ENCODE assay signal across 8 cellular contexts in genomic region chr4:16264798-16265197, GRCh38. TPM values are rescaled to one million over a fixed set of nuclear protein-coding genes. Genes with fewer than 3 reads are reported as not detected.
A peak's percentile ranks its signal among the peaks of the same experiment; 100 is the strongest.
DNase-seq lines count a peak whose midpoint lies in the region; ATAC-seq and TF ChIP-seq lines count a peak whose summit lies in the region.

No MANE protein-coding gene starts in this region.

- H3K27me3 ChIP-seq in left ventricle myocardium inferior (ENCODE audit: low read depth) (no peaks in the 10 kb centered on the region), MG63 (no peaks in the 10 kb centered on the region)

- peaks cover 10% of the 10 kb centered on the region for H3K4me1 ChIP-seq in left ventricle myocardium inferior

- H3K4me1 Mint-ChIP-seq in activated CD8-positive, alpha-beta T cell treated with anti-CD3 and anti-CD28 coated beads for 36 hours (ENCODE audit: low read depth): peaks cover 22% of the 10 kb centered on the region
- peaks cover 19% of the 10 kb centered on the region for H3K4me1 Mint-ChIP-seq in stimulated activated effector memory CD8-positive, alpha-beta T cell treated with anti-CD3 and anti-CD28 coated beads, Interleukin-12 subunit alpha, Interleukin-12 subunit beta, amount 100 ng/mL, for 72 hours
- peaks cover 12% of the 10 kb centered on the region for H3K4me1 Mint-ChIP-seq in stimulated activated memory B cell treated with anti-CD40 and anti-IgM and Interleukin-4, amounts not matched to agents 10 μg/mL and 1 μg/mL and 100 μg/mL, for 72 hours

- no peak overlapping the region for H3K4me3 Mint-ChIP-seq in activated CD8-positive, alpha-beta T cell treated with anti-CD3 and anti-CD28 coated beads for 36 hours
- H3K4me3 Mint-ChIP-seq in stimulated activated effector memory CD8-positive, alpha-beta T cell treated with anti-CD3 and anti-CD28 coated beads, Interleukin-12 subunit alpha, Interleukin-12 subunit beta, amount 100 ng/mL, for 72 hours: no peak overlapping the region
- no peak overlapping the region for H3K4me3 Mint-ChIP-seq in stimulated activated memory B cell treated with anti-CD40 and anti-IgM and Interleukin-4, amounts not matched to agents 10 μg/mL and 1 μg/mL and 100 μg/mL, for 72 hours

- H3K9me3 ChIP-seq in left ventricle myocardium inferior (replicated peaks) (no peaks in the 10 kb centered on the region), MG63 (no peaks in the 10 kb centered on the region)

- POLR2A ChIA-PET in activated CD8-positive, alpha-beta T cell treated with anti-CD3 and anti-CD28 coated beads for 36 hours (lab: Charles Lee): interaction anchor here (0.6 kb wide), 1 partner anchor 342 kb away, joined by 3 read pairs; no protein-coding TSS in a partner anchor

- H3K4me3 ChIP-seq in left ventricle myocardium inferior (no peak overlapping the region), MG63 (no peak overlapping the region)

- peaks cover 1% of the 10 kb centered on the region for H3K9me3 Mint-ChIP-seq in activated CD8-positive, alpha-beta T cell treated with anti-CD3 and anti-CD28 coated beads for 36 hours
- no peaks in the 10 kb centered on the region for H3K9me3 Mint-ChIP-seq in stimulated activated effector memory CD8-positive, alpha-beta T cell treated with anti-CD3 and anti-CD28 coated beads, Interleukin-12 subunit alpha, Interleukin-12 subunit beta, amount 100 ng/mL, for 72 hours
- no peaks in the 10 kb centered on the region for H3K9me3 Mint-ChIP-seq in stimulated activated memory B cell treated with anti-CD40 and anti-IgM and Interleukin-4, amounts not matched to agents 10 μg/mL and 1 μg/mL and 100 μg/mL, for 72 hours

- H3K27me3 Mint-ChIP-seq in activated CD8-positive, alpha-beta T cell treated with anti-CD3 and anti-CD28 coated beads for 36 hours: no peaks in the 10 kb centered on the region
- H3K27me3 Mint-ChIP-seq in stimulated activated memory B cell treated with anti-CD40 and anti-IgM and Interleukin-4, amounts not matched to agents 10 μg/mL and 1 μg/mL and 100 μg/mL, for 72 hours: no peaks in the 10 kb centered on the region

- CTCF ChIA-PET in activated CD8-positive, alpha-beta T cell treated with anti-CD3 and anti-CD28 coated beads for 36 hours (lab: Charles Lee): interaction anchor here (0.7 to 6.2 kb wide), 43 partner anchors 9 to 459 kb away, joined by 3 to 50 read pairs (median 4); partner anchors contain the start of genes PROM1 and TAPT1

- H3K27ac ChIP-seq in left ventricle myocardium inferior (replicated peaks): no peak overlapping the region

- no peak overlapping the region for H3K27ac Mint-ChIP-seq in activated CD8-positive, alpha-beta T cell treated with anti-CD3 and anti-CD28 coated beads for 36 hours
- no peak overlapping the region for H3K27ac Mint-ChIP-seq in stimulated activated effector memory CD8-positive, alpha-beta T cell treated with anti-CD3 and anti-CD28 coated beads, Interleukin-12 subunit alpha, Interleukin-12 subunit beta, amount 100 ng/mL, for 72 hours
- no peak overlapping the region for H3K27ac Mint-ChIP-seq in stimulated activated memory B cell treated with anti-CD40 and anti-IgM and Interleukin-4, amounts not matched to agents 10 μg/mL and 1 μg/mL and 100 μg/mL, for 72 hours

- peak; percentile 78 for ATAC-seq in GM21529 (IDR thresholded peaks at IDR 0.05; ENCODE audit: unreplicated experiment)
- ATAC-seq in activated CD8-positive, alpha-beta T cell treated with anti-CD3 and anti-CD28 coated beads for 36 hours: peak; percentile 58
- ATAC-seq in stimulated activated effector memory CD8-positive, alpha-beta T cell treated with anti-CD3 and anti-CD28 coated beads, Interleukin-12 subunit alpha, Interleukin-12 subunit beta, amount 100 ng/mL, for 72 hours: peak; percentile 66
- no peak for ATAC-seq in stimulated activated memory B cell treated with anti-CD40 and anti-IgM and Interleukin-4, amounts not matched to agents 10 μg/mL and 1 μg/mL and 100 μg/mL, for 72 hours

- H3K36me3 ChIP-seq in left ventricle myocardium inferior (no peaks in the 10 kb centered on the region), MG63 (no peaks in the 10 kb centered on the region)

- DNase-seq in DMS53 treated with DMSO at 0.1 percent for 48 hours (lab: John Stamatoyannopoulos, UW; ENCODE audit: unreplicated experiment) (peak; percentile 41), NCI-H1048 (lab: John Stamatoyannopoulos, UW) (peak; percentile 18), left ventricle myocardium inferior (no peak), MG63 (no peak)
- DNase-seq in activated CD8-positive, alpha-beta T cell treated with anti-CD3 and anti-CD28 coated beads for 36 hours: peak; percentile 10
- DNase-seq in stimulated activated effector memory CD8-positive, alpha-beta T cell treated with anti-CD3 and anti-CD28 coated beads, Interleukin-12 subunit alpha, Interleukin-12 subunit beta, amount 100 ng/mL, for 72 hours (ENCODE audit: low spot score in 2 of 2): no peak

- peaks cover 5% of the 10 kb centered on the region for H3K36me3 Mint-ChIP-seq in activated CD8-positive, alpha-beta T cell treated with anti-CD3 and anti-CD28 coated beads for 36 hours (ENCODE audit: low read depth)
- H3K36me3 Mint-ChIP-seq in stimulated activated effector memory CD8-positive, alpha-beta T cell treated with anti-CD3 and anti-CD28 coated beads, Interleukin-12 subunit alpha, Interleukin-12 subunit beta, amount 100 ng/mL, for 72 hours: no peaks in the 10 kb centered on the region
- no peaks in the 10 kb centered on the region for H3K36me3 Mint-ChIP-seq in stimulated activated memory B cell treated with anti-CD40 and anti-IgM and Interleukin-4, amounts not matched to agents 10 μg/mL and 1 μg/mL and 100 μg/mL, for 72 hours

- TF ChIP-seq CTCF in activated CD8-positive, alpha-beta T cell treated with anti-CD3 and anti-CD28 coated beads for 36 hours (IDR thresholded peaks at IDR 0.05): peak; percentile 58
- peak; percentile 78 for TF ChIP-seq CTCF in left ventricle myocardium inferior (IDR thresholded peaks at IDR 0.05; ENCODE audit: borderline replicate concordance)

- intact Hi-C loops in activated CD8-positive, alpha-beta T cell treated with anti-CD3 and anti-CD28 coated beads for 36 hours (cut with micrococcal nuclease): loop anchor here (1.0 to 10.0 kb wide), 2 partner anchors 60 to 238 kb away; no protein-coding TSS in a partner anchor
- intact Hi-C loops in left ventricle myocardium inferior (cut with micrococcal nuclease): loop anchor here (2.0 to 5.0 kb wide), 2 partner anchors 67 to 236 kb away; no protein-coding TSS in a partner anchor

RNA-seq across cellular contexts. Expression of gene TAPT1, which starts 38.5 kb away (rescaled TPM):
- 10 to 100 TPM; 34.2 to 35.5 TPM for total RNA-seq in activated CD8-positive, alpha-beta T cell treated with anti-CD3 and anti-CD28 coated beads for 36 hours
- 35.3 TPM for total RNA-seq in left ventricle myocardium inferior
- 2.3 and 7.9 TPM in 2 replicates for total RNA-seq in MG63 (2014; rRNA removed; shearing (Covaris generic); ENCODE audit: low replicate concordance)

Comparison
In these comparisons a context has a peak if more than half of its experiments do, and no peak if none do; other contexts are left out.
1. DNase-seq: peak in DMS53 treated with DMSO at 0.1 percent for 48 hours (single experiment), NCI-H1048 (single experiment) and activated CD8-positive, alpha-beta T cell treated with anti-CD3 and anti-CD28 coated beads for 36 hours (single experiment); none in left ventricle myocardium inferior (single experiment), stimulated activated effector memory CD8-positive, alpha-beta T cell treated with anti-CD3 and anti-CD28 coated beads, Interleukin-12 subunit alpha, Interleukin-12 subunit beta, amount 100 ng/mL, for 72 hours (0 of 2) and MG63 (single experiment).